In the genomic region with DNA sequence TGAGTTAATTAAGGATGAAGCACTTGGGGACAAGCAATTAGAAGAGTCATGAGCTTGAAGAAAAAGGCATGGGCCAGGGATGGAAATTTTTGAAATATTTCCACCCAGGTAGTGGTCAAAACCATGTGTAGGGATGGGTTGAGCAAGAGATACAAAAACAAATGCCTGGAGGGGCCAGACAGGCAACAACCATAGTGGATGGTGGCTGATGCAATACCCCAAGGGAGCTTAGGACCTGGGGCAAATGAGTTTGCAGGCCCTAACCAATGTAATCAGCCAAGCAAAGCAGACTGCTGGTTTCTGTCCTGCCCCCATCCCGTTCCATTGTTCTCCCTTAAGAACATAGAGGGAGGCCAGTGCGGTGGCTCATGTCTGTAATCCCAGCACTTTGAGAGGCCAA, we compare ENCODE assay signal across 16 cellular contexts.
A peak's percentile ranks its signal among the peaks of the same experiment; 100 is the strongest.
DNase-seq lines count a peak whose midpoint lies in the region; ATAC-seq and TF ChIP-seq lines count a peak whose summit lies in the region.
"Had no signal": no experiment of that assay in that cellular context is flagged by ENCODE, and none has a peak within 500 bp of the region (broad histone marks: within the 10 kb centered on the region; RNA-seq: fewer than 3 reads in every experiment).

No MANE protein-coding gene starts in this region.

- H4K20me1 ChIP-seq in IMR-90 (ENCODE audit: insufficient read depth, low read length): no peaks in the 10 kb centered on the region

- dilution Hi-C loops in IMR-90 (cut with HindIII; ENCODE audit: low sequenced_read_pairs, unreplicated experiment): no loop called here

- no peak for DNase-seq in breast epithelium (ENCODE audit: low spot score in 2 of 2)
- DNase-seq in MCF 10A (ENCODE audit: unreplicated experiment): no peak
- no peak for DNase-seq in IMR-90
- DNase-seq in islet precursor cell: peak; percentile 88
- DNase-seq in suprapubic skin (ENCODE audit: low spot score in 2 of 2): no peak
- no peak for DNase-seq in mesendoderm
- no peak for DNase-seq in psoas muscle
- DNase-seq in left colon: no peak
- DNase-seq: CD4-positive, alpha-beta T cell; DMS153; GF-D8; NCI-H187 treated with DMSO at 0.1 percent for 48 hours; NCI-H2227 treated with DMSO at 0.1 percent for 48 hours; NCI-H510A treated with DMSO at 0.1 percent for 48 hours; NCI-H774 had no signal

- H3K4me1 ChIP-seq in breast epithelium (no peaks in the 10 kb centered on the region), IMR-90 (ENCODE audit: control insufficient read depth, insufficient read depth, low read length) (peaks cover 11% of the 10 kb centered on the region), suprapubic skin (peaks cover 8% of the 10 kb centered on the region), mesendoderm (ENCODE audit: control insufficient read depth, low read depth, low read length) (no peaks in the 10 kb centered on the region), psoas muscle (no peaks in the 10 kb centered on the region)

- no peaks in the 10 kb centered on the region for H3K27me3 Mint-ChIP-seq in MCF 10A (ENCODE audit: insufficient read depth, unreplicated experiment)
- H3K27me3 Mint-ChIP-seq: CD4-positive, alpha-beta T cell had no signal

- H2BK5ac ChIP-seq in IMR-90 (ENCODE audit: low read depth, low read length, poor library complexity, severe bottlenecking) (no peak overlapping the region), mesendoderm (ENCODE audit: low read length) (no peak overlapping the region)

- H3K79me1 ChIP-seq in IMR-90 (ENCODE audit: low read depth in 1 of 2, low read length in 2 of 2) (no peaks in the 10 kb centered on the region), mesendoderm (ENCODE audit: low read length) (no peaks in the 10 kb centered on the region)

- H3K56ac ChIP-seq in IMR-90 (ENCODE audit: extremely low read depth, insufficient read depth, low read length) (no peak overlapping the region), mesendoderm (ENCODE audit: low read length) (no peak overlapping the region)

- H3K27me3 ChIP-seq in breast epithelium: no peaks in the 10 kb centered on the region
- H3K27me3 ChIP-seq in IMR-90 (ENCODE audit: control insufficient read depth, insufficient read depth, low read length): no peaks in the 10 kb centered on the region
- H3K27me3 ChIP-seq in suprapubic skin: no peaks in the 10 kb centered on the region
- no peaks in the 10 kb centered on the region for H3K27me3 ChIP-seq in mesendoderm (ENCODE audit: insufficient read depth, low read length, poor library complexity)
- no peaks in the 10 kb centered on the region for H3K27me3 ChIP-seq in psoas muscle (ENCODE audit: insufficient read depth in 3 of 3, low read length in 2 of 3)

- no peaks in the 10 kb centered on the region for H3K9me3 ChIP-seq in breast epithelium
- no peaks in the 10 kb centered on the region for H3K9me3 ChIP-seq in IMR-90 (ENCODE audit: control insufficient read depth, insufficient read depth, low read length)
- no peaks in the 10 kb centered on the region for H3K9me3 ChIP-seq in suprapubic skin
- no peaks in the 10 kb centered on the region for H3K9me3 ChIP-seq in psoas muscle

- peaks cover 8% of the 10 kb centered on the region for H3K9me3 Mint-ChIP-seq in MCF 10A (ENCODE audit: unreplicated experiment)
- H3K9me3 Mint-ChIP-seq: CD4-positive, alpha-beta T cell had no signal

- WGBS in IMR-90 (ENCODE audit: extremely low coverage in 2 of 2, insufficient read length in 1 of 2), 2 experiments: 100% methylated on average over 1 of the region's 2 CpGs; no CpG with 5 or more reads in 1 of the 2 experiments
- 95% methylated on average over 2 of the region's 2 CpGs for WGBS in suprapubic skin
- WGBS in mesendoderm (ENCODE audit: extremely low coverage, insufficient coverage, low lambda C conversion rate): no CpG with 5 or more reads among the region's 2 CpGs
- WGBS in psoas muscle, 3 donors: 97 to 98% (median 98%) methylated on average over 2 of the region's 2 CpGs

- H3K23ac ChIP-seq in IMR-90 (ENCODE audit: low read depth, low read length) (no peak overlapping the region), mesendoderm (ENCODE audit: low read length) (no peak overlapping the region)

- no peak overlapping the region for H3K4me2 ChIP-seq in IMR-90 (ENCODE audit: low read depth, low read length)
- no peak overlapping the region for H3K4me2 ChIP-seq in mesendoderm (ENCODE audit: low read length)

- in situ Hi-C loops in IMR-90 (cut with MboI; ENCODE audit: low sequenced_read_pairs): no loop called here

- H3K4me3 Mint-ChIP-seq in MCF 10A (ENCODE audit: unreplicated experiment): no peak overlapping the region
- H3K4me3 Mint-ChIP-seq: CD4-positive, alpha-beta T cell had no signal

- CTCF ChIA-PET in MCF 10A (lab: Yijun Ruan, JAX) (interaction anchor here (0.6 kb wide), 1 partner anchor 23 kb away, joined by 3 read pairs; no protein-coding TSS in a partner anchor), IMR-90 (lab: Yijun Ruan, JAX) (interaction anchor here (0.8 kb wide), 1 partner anchor 19 kb away, joined by 3 read pairs; no protein-coding TSS in a partner anchor)

- H2AK5ac ChIP-seq in IMR-90 (ENCODE audit: low read depth, low read length) (peak overlapping the region; percentile 20; the same call in 1 of the 2 replicates), mesendoderm (ENCODE audit: low read length) (no peak overlapping the region)

- no peak overlapping the region; the same call in 1 of the 2 replicates for H4K91ac ChIP-seq in IMR-90 (ENCODE audit: insufficient read depth, low read depth, low read length)

- no peak overlapping the region for H3K4ac ChIP-seq in IMR-90 (ENCODE audit: low read depth, low read length)
- no peak overlapping the region for H3K4ac ChIP-seq in mesendoderm (ENCODE audit: low read depth, low read length)

- H3K4me3 ChIP-seq in breast epithelium (no peak overlapping the region), IMR-90 (ENCODE audit: insufficient read depth, low read depth, low read length) (no peak overlapping the region), suprapubic skin (no peak overlapping the region), mesendoderm (ENCODE audit: low read length) (no peak overlapping the region), psoas muscle (no peak overlapping the region)

- no peak overlapping the region for H3K14ac ChIP-seq in IMR-90 (replicated peaks; ENCODE audit: low read depth, low read length)

- intact Hi-C loops in breast epithelium (cut with DNase I; ENCODE audit: low total_unique reads): no loop called here
- intact Hi-C loops in MCF 10A (cut with micrococcal nuclease): no loop called here
- intact Hi-C loops in IMR-90 (cut with micrococcal nuclease): no loop called here
- intact Hi-C loops in psoas muscle (cut with DNase I): no loop called here
- intact Hi-C loops in left colon (cut with DNase I, micrococcal nuclease): no loop called here

- no peak overlapping the region; the same call in 1 of the 2 replicates for H2BK20ac ChIP-seq in IMR-90 (ENCODE audit: low read depth, low read length)

- H3K4me1 Mint-ChIP-seq in MCF 10A (ENCODE audit: insufficient read depth, unreplicated experiment): peaks cover 14% of the 10 kb centered on the region

- no peaks in the 10 kb centered on the region for H3K79me2 ChIP-seq in mesendoderm (ENCODE audit: control insufficient read depth, insufficient read depth, low read length)

- H3K27ac ChIP-seq in breast epithelium: peak overlapping the region; percentile 23 to 64
- no peak overlapping the region for H3K27ac ChIP-seq in IMR-90 (ENCODE audit: insufficient read depth, low read length)
- H3K27ac ChIP-seq in suprapubic skin: peak overlapping the region; percentile 48
- H3K27ac ChIP-seq in mesendoderm (ENCODE audit: low read depth, low read length): no peak overlapping the region
- no peak overlapping the region for H3K27ac ChIP-seq in psoas muscle
- H3K27ac ChIP-seq: 22Rv1 had no signal

- TF ChIP-seq EP300 in suprapubic skin (IDR thresholded peaks at IDR 0.05): no peak

- TF ChIP-seq POLR2A in breast epithelium (IDR thresholded peaks at IDR 0.05) (no peak), IMR-90 (IDR thresholded peaks at IDR 0.05; ENCODE audit: low read depth, low read length) (no peak), suprapubic skin (IDR thresholded peaks at IDR 0.05) (no peak)

- POLR2A ChIA-PET in MCF 10A (lab: Yijun Ruan, JAX) (interaction anchor here (0.6 kb wide), 1 partner anchor 35 kb away, joined by 3 read pairs; no protein-coding TSS in a partner anchor), IMR-90 (lab: Charles Lee; ENCODE audit: unreplicated experiment) (no interaction called here)

- H3K18ac ChIP-seq in IMR-90 (ENCODE audit: low read depth, low read length): no peak overlapping the region
- no peak overlapping the region for H3K18ac ChIP-seq in mesendoderm (ENCODE audit: low read length)

- H2AK9ac ChIP-seq in IMR-90 (replicated peaks; ENCODE audit: low read depth, low read length, poor library complexity): no peak overlapping the region

- no peak overlapping the region for H4K8ac ChIP-seq in IMR-90 (ENCODE audit: low read depth in 2 of 2, low read length in 2 of 2)
- H4K8ac ChIP-seq in mesendoderm (ENCODE audit: low read depth, low read length): no peak overlapping the region

- no peaks in the 10 kb centered on the region; the same call in 1 of the 2 replicates for H3K9me1 ChIP-seq in IMR-90 (ENCODE audit: insufficient read depth, low read length)

- TF ChIP-seq RAD21 in IMR-90 (IDR thresholded peaks at IDR 0.05; ENCODE audit: low read length): no peak

- H3K36me3 ChIP-seq in breast epithelium: no peaks in the 10 kb centered on the region
- H3K36me3 ChIP-seq in IMR-90 (ENCODE audit: control insufficient read depth, insufficient read depth, low read length): no peaks in the 10 kb centered on the region
- no peaks in the 10 kb centered on the region for H3K36me3 ChIP-seq in suprapubic skin
- H3K36me3 ChIP-seq in mesendoderm (ENCODE audit: control insufficient read depth, insufficient read depth, low read length): no peaks in the 10 kb centered on the region
- H3K36me3 ChIP-seq in psoas muscle (ENCODE audit: insufficient read depth in 1 of 2, low read depth in 1 of 2): no peaks in the 10 kb centered on the region

- BruUV-seq in MCF 10A (replicated peaks; lab: Mats Ljungman, UMichigan) (no TSS peak), IMR-90 (replicated peaks; lab: Mats Ljungman, UMichigan) (no TSS peak)

- H2BK15ac ChIP-seq in IMR-90 (ENCODE audit: low read depth, low read length): no peak overlapping the region
- H2BK15ac ChIP-seq in mesendoderm (replicated peaks; ENCODE audit: low read depth): no peak overlapping the region

- no peak overlapping the region for H4K5ac ChIP-seq in IMR-90 (ENCODE audit: low read depth, low read length)
- H4K5ac ChIP-seq in mesendoderm (ENCODE audit: low read length): no peak overlapping the region

- H2BK120ac ChIP-seq in IMR-90 (ENCODE audit: low read depth, low read length) (no peak overlapping the region), mesendoderm (ENCODE audit: low read depth, low read length) (no peak overlapping the region)

- TF ChIP-seq CTCF in breast epithelium (IDR thresholded peaks at IDR 0.05): no peak
- TF ChIP-seq CTCF in MCF 10A (IDR thresholded peaks at IDR 0.05; ENCODE audit: unreplicated experiment): no peak
- no peak for TF ChIP-seq CTCF in IMR-90 (conservative IDR thresholded peaks at IDR 0.05; ENCODE audit: low read depth, low read length)
- no peak for TF ChIP-seq CTCF in suprapubic skin (IDR thresholded peaks at IDR 0.05)
- no peak for TF ChIP-seq CTCF in psoas muscle (IDR thresholded peaks at IDR 0.05)

- H3K36me3 Mint-ChIP-seq in MCF 10A (ENCODE audit: insufficient read depth, unreplicated experiment): no peaks in the 10 kb centered on the region

- ATAC-seq in IMR-90 (ENCODE audit: low read depth) (no peak), psoas muscle (no peak), left colon (no peak)

- H3K9ac ChIP-seq in IMR-90 (ENCODE audit: low read depth, low read length): no peak overlapping the region
- H3K9ac ChIP-seq in mesendoderm (ENCODE audit: low read length): no peak overlapping the region

- H2AFZ ChIP-seq in IMR-90 (replicated peaks; ENCODE audit: low read length, poor library complexity): no peak overlapping the region

- no peak overlapping the region for H3K27ac Mint-ChIP-seq in MCF 10A (ENCODE audit: low read depth, unreplicated experiment)
- H3K27ac Mint-ChIP-seq: CD4-positive, alpha-beta T cell had no signal

Comparison
In these comparisons a context has a peak if more than half of its experiments do, and no peak if none do; other contexts are left out.
1. H3K27ac ChIP-seq: peak in breast epithelium (2 of 2) and suprapubic skin (single experiment); none in IMR-90 (single experiment), mesendoderm (single experiment) and psoas muscle (single experiment).